19 cellular contexts compared by ENCODE assay signal in genomic region chr10:101773923-101774588, GRCh38. TPM values are rescaled to one million over a fixed set of nuclear protein-coding genes. Genes with fewer than 3 reads are reported as not detected.
DNase-seq lines count a peak whose midpoint lies in the region; ATAC-seq, FAIRE-seq and TF ChIP-seq lines count a peak whose summit lies in the region.
"Had no signal": no experiment of that assay in that cellular context is flagged by ENCODE, and none has a peak within 500 bp of the region (broad histone marks: within the 10 kb centered on the region; RNA-seq: fewer than 3 reads in every experiment).

No MANE protein-coding gene starts in this region.

- H2AFZ ChIP-seq in osteoblast (ENCODE audit: low read length) = no peak overlapping the region

- H3K79me2 ChIP-seq in osteoblast (ENCODE audit: insufficient read depth, low read length) = no peaks in the 10 kb centered on the region

- H3K9me3 ChIP-seq in ES-I3 (ENCODE audit: control insufficient read depth, insufficient read depth, low read length) (no peaks in the 10 kb centered on the region), SJCRH30 (replicated peaks) (no peaks in the 10 kb centered on the region), iPS-18a (ENCODE audit: control insufficient read depth, low read depth, low read length) (no peaks in the 10 kb centered on the region), osteoblast (ENCODE audit: low read depth, low read length) (no peaks in the 10 kb centered on the region)
- H3K9me3 ChIP-seq: breast epithelium, neutrophil had no signal

- peaks cover 29% of the 10 kb centered on the region for H3K4me1 ChIP-seq in ES-I3 (ENCODE audit: insufficient read depth, low read length)
- H3K4me1 ChIP-seq in SJCRH30 = peaks cover 85% of the 10 kb centered on the region
- H3K4me1 ChIP-seq in iPS-18a (ENCODE audit: control insufficient read depth, low read depth, low read length) = peaks cover 35% of the 10 kb centered on the region
- no peaks in the 10 kb centered on the region for H3K4me1 ChIP-seq in osteoblast (ENCODE audit: insufficient read depth, low read length)

- no peak for TF ChIP-seq CTCF in osteoblast (IDR thresholded peaks at IDR 0.05; ENCODE audit: extremely low read depth, low read depth, low read length)

- ATAC-seq in GM21423 (IDR thresholded peaks at IDR 0.05; ENCODE audit: unreplicated experiment) = no peak
- ATAC-seq: PC-3 had no signal

- peak overlapping the region; percentile 72 for H3K4me3 ChIP-seq in SJCRH30
- H3K4me3 ChIP-seq in iPS-18a (ENCODE audit: low read length) = peak overlapping the region; percentile 31
- H3K4me3 ChIP-seq in osteoblast (ENCODE audit: insufficient read depth, low read length) = no peak overlapping the region

- H3K9ac ChIP-seq in ES-I3 (ENCODE audit: low read depth, low read length) (peak overlapping the region; percentile 36; the same call in 1 of the 2 replicates), iPS-18a (ENCODE audit: low read length) (no peak overlapping the region)

- peak overlapping the region; percentile 100 for H3K27ac ChIP-seq in SJCRH30
- H3K27ac ChIP-seq in iPS-18a (ENCODE audit: low read length) = no peak overlapping the region
- no peak overlapping the region for H3K27ac ChIP-seq in osteoblast (ENCODE audit: low read depth, low read length)
- H3K27ac ChIP-seq: breast epithelium, neutrophil had no signal

- H3K27me3 ChIP-seq in SJCRH30 (no peaks in the 10 kb centered on the region), iPS-18a (ENCODE audit: control insufficient read depth, insufficient read depth, low read length) (peaks cover 80% of the 10 kb centered on the region), osteoblast (ENCODE audit: insufficient read depth, low read length) (peaks cover 51% of the 10 kb centered on the region)

- DNase-seq in SJCRH30 (peak in 1 of 2 experiments; percentile 31), osteoblast (ENCODE audit: insufficient read length, low spot score, missing footprints) (peak; percentile 81), RCC 7860 (ENCODE audit: low spot score) (no peak), DMS79 treated with DMSO at 0.1 percent for 48 hours (lab: John Stamatoyannopoulos, UW) (no peak)
- DNase-seq: hippocampal formation, NCI-H1417 treated with DMSO at 0.1 percent for 48 hours, NCI-H2171, PC-3 had no signal

- FAIRE-seq in RCC 7860 (lab: Jason Lieb, UNC) = no peak

- H3K36me3 ChIP-seq in ES-I3 (ENCODE audit: insufficient read depth, low read length) (no peaks in the 10 kb centered on the region), SJCRH30 (peaks cover 45% of the 10 kb centered on the region), iPS-18a (ENCODE audit: control insufficient read depth, low read depth, low read length) (no peaks in the 10 kb centered on the region), osteoblast (ENCODE audit: insufficient read depth, low read length) (no peaks in the 10 kb centered on the region)
- H3K36me3 ChIP-seq: breast epithelium had no signal

- no peak overlapping the region for H3K4me2 ChIP-seq in osteoblast (ENCODE audit: insufficient read depth, low read length)

- peaks cover 14% of the 10 kb centered on the region for H4K20me1 ChIP-seq in osteoblast (ENCODE audit: insufficient read depth, low read length)

RNA-seq across cellular contexts. Expression of gene FGF8, which starts 1.9 kb away (rescaled TPM):
- total RNA-seq in SJCRH30 (2014; rRNA removed; shearing (Covaris generic)) = 115 and 123 TPM in 2 replicates
- total RNA-seq in osteoblast = not detected in 2 replicates
- total RNA-seq: activated T-helper 2 cell treated with anti-CD3 and anti-CD28 coated beads, Interferon-gamma antibody, Interleukin-2, Interleukin-4, amounts not matched to agents 10 μg/mL and 5 μg/mL and 100 μg/mL, durations not matched to agents 14 hours and 24 hours and 36 hours; breast epithelium; Daoy; fibroblast of villous mesenchyme; M059J; mesothelial cell of epicardium; PC-3; T-helper 2 cell treated with Interferon-gamma antibody and Interleukin-4, amounts not matched to agents 100 ng/mL and 5 ng/mL, for 36 hours had no signal

RNA-seq across cellular contexts. Expression of gene NPM3, which starts 9.2 kb away (rescaled TPM):
- total RNA-seq in SJCRH30 (2014; rRNA removed; shearing (Covaris generic)) = 238 and 287 TPM in 2 replicates
- 47.7 and 64.8 TPM in 2 replicates for total RNA-seq in osteoblast

RNA-seq across cellular contexts. Expression of gene OGA, which starts 44.2 kb away (rescaled TPM):
- total RNA-seq in SJCRH30 (2014; rRNA removed; shearing (Covaris generic)) = 110 and 132 TPM in 2 replicates
- total RNA-seq in osteoblast = 115 and 121 TPM in 2 replicates

Comparison
In these comparisons a context has a peak if more than half of its experiments do, and no peak if none do; other contexts are left out.
1. RNA of gene FGF8, which starts 1.9 kb away (total RNA-seq): 115 to 123 TPM in SJCRH30; not detected in osteoblast; every median in the first group is over 100 times any median in the second.